13 cellular contexts compared by ENCODE assay signal in the genomic region with DNA sequence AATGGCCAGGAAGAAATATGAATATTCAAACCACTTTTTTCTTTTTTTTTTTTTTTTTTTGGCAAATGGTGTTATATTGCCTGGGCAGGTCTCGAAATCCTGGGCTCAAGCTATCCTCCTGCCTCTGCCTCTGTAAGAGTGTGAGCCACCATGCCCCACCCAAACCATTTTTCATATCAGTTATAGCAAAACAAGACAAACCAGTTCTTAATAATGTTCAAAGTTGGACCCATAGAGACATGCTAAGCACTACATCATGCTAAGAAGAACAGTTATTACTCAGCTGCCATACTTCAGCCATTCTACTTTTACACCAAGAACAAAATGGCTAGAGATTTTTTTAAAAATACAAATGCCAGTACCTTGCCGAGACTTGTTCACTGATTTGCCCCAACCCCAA.
"Had no signal": no experiment of that assay in that cellular context is flagged by ENCODE, and none has a peak within 500 bp of the region (broad histone marks: within the 10 kb centered on the region; RNA-seq: fewer than 3 reads in every experiment).

No MANE protein-coding gene starts in this region.

- H3K27me3 Mint-ChIP-seq: stimulated activated naive CD8-positive, alpha-beta T cell treated with anti-CD3 and anti-CD28 coated beads, Interleukin-15, Interleukin-2, amounts not matched to agents 100 ng/mL and 50 ng/mL, for 24 hours had no signal

- DNase-seq: activated CD4-positive, alpha-beta T cell treated with anti-CD3 and anti-CD28 coated beads, Interleukin-2, amount 50 U/mL, for 4 hours; activated naive CD4-positive, alpha-beta T cell treated with Interleukin-2 at 50 U/mL for 16 hours; dermis blood vessel endothelial cell; heart right ventricle; islet precursor cell; ovary; stimulated activated CD4-positive, alpha-beta T cell treated with anti-CD3 and anti-CD28 coated beads, Interleukin-15, amount 100 ng/mL, for 24 hours; stimulated activated CD4-positive, alpha-beta T cell treated with anti-CD3 and anti-CD28 coated beads, Interleukin-4, amount 100 ng/mL, for 24 hours; SW 1271 had no signal

- H3K27ac ChIP-seq: heart right ventricle, neural progenitor cell, ovary, thoracic aorta had no signal

- H3K9me3 ChIP-seq: heart right ventricle, ovary, thoracic aorta had no signal

- H3K27ac Mint-ChIP-seq: neural progenitor cell; stimulated activated naive CD8-positive, alpha-beta T cell treated with anti-CD3 and anti-CD28 coated beads, Interleukin-15, Interleukin-2, amounts not matched to agents 100 ng/mL and 50 ng/mL, for 24 hours; T-helper 2 cell treated with Interferon-gamma antibody and Interleukin-4, amounts not matched to agents 5 μg/mL and 100 μg/mL, for 36 hours had no signal

- H3K36me3 ChIP-seq: ovary had no signal

- H3K27me3 ChIP-seq: heart right ventricle, neural progenitor cell, ovary had no signal

- H3K9me3 Mint-ChIP-seq: neural progenitor cell; stimulated activated naive CD8-positive, alpha-beta T cell treated with anti-CD3 and anti-CD28 coated beads, Interleukin-15, Interleukin-2, amounts not matched to agents 100 ng/mL and 50 ng/mL, for 24 hours; T-helper 2 cell treated with Interferon-gamma antibody and Interleukin-4, amounts not matched to agents 5 μg/mL and 100 μg/mL, for 36 hours had no signal

- H3K4me1 Mint-ChIP-seq: neural progenitor cell had no signal

- H3K4me3 Mint-ChIP-seq: neural progenitor cell; stimulated activated naive CD8-positive, alpha-beta T cell treated with anti-CD3 and anti-CD28 coated beads, Interleukin-15, Interleukin-2, amounts not matched to agents 100 ng/mL and 50 ng/mL, for 24 hours; T-helper 2 cell treated with Interferon-gamma antibody and Interleukin-4, amounts not matched to agents 5 μg/mL and 100 μg/mL, for 36 hours had no signal

- H3K4me3 ChIP-seq: heart right ventricle, neural progenitor cell, ovary, thoracic aorta had no signal

- H3K4me1 ChIP-seq: heart right ventricle, neural progenitor cell had no signal
